ENCODE assay signal across 9 cellular contexts in the genomic region with DNA sequence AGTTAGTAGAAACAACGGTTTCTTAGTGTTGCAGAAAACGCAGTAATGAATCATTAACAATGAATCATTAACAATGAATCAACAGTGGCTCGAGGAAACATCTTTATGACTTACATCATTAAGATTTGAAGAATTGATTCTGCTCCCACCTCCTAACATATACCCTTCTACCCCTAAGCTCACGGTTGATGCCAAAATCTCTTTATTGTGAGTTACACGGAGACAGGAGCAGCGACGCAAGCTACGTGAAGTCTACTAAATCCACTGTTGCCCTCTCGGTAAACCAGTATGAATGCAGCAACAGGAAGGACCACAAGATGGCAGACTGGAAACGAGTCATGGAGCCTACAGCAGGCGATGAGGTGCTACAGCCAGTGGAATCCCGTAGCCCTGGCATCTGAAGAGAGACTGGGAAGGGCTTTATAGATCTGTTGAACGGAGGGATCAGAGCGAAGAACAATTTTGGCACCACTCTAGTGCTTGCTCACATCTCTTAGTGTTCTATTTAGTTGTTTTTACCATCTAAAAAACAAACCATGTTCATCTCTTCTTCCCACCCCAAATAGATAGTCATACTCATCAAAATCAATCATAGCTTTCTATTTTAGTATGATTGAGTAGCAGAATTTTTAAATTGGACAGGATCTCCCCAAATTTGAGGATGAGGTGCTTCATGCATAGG.
DNase-seq lines count a peak whose midpoint lies in the region; ATAC-seq and TF ChIP-seq lines count a peak whose summit lies in the region.
"Had no signal": no experiment of that assay in that cellular context is flagged by ENCODE, and none has a peak within 500 bp of the region (broad histone marks: within the 10 kb centered on the region; RNA-seq: fewer than 3 reads in every experiment).

No MANE protein-coding gene starts in this region.

- H3K36me3 ChIP-seq in HUES6 (ENCODE audit: control insufficient read depth, insufficient read depth, low read length) (no peaks in the 10 kb centered on the region), muscle layer of colon (ENCODE audit: insufficient read depth, low read length) (no peaks in the 10 kb centered on the region)

- H3K27ac Mint-ChIP-seq in activated CD8-positive, alpha-beta memory T cell treated with anti-CD3 and anti-CD28 coated beads, Interleukin-2, amount 10 ng/mL, durations not matched to agents 7 days and 5 days = no peak overlapping the region
- H3K27ac Mint-ChIP-seq: stimulated activated naive CD8-positive, alpha-beta T cell treated with anti-CD3 and anti-CD28 coated beads, Interleukin-15, Interleukin-2, amounts not matched to agents 100 ng/mL and 50 ng/mL, for 24 hours had no signal

- no peak overlapping the region for H3K9ac ChIP-seq in HUES6 (ENCODE audit: low read length)
- H3K9ac ChIP-seq in muscle layer of colon (ENCODE audit: low read length) = no peak overlapping the region

- DNase-seq in DMS153 treated with DMSO at 0.1 percent for 48 hours (lab: John Stamatoyannopoulos, UW; ENCODE audit: unreplicated experiment) = peak; percentile 79
- peak; percentile 40 to 78 for DNase-seq in NOMO-1 (lab: John Stamatoyannopoulos, UW; ENCODE audit: unreplicated experiment in 2 of 2)
- peak; percentile 90 for DNase-seq in activated CD8-positive, alpha-beta memory T cell treated with anti-CD3 and anti-CD28 coated beads, Interleukin-2, amount 10 ng/mL, durations not matched to agents 7 days and 5 days
- DNase-seq in epithelial cell of esophagus (ENCODE audit: low read depth) = peak; percentile 75
- DNase-seq in stimulated activated CD8-positive, alpha-beta memory T cell treated with anti-CD3 and anti-CD28 coated beads, Interleukin-4, amount 100 ng/mL, for 48 hours = peak; percentile 75

- H3K9me3 ChIP-seq in HUES6 (ENCODE audit: control insufficient read depth, insufficient read depth, low read depth, low read length) (no peaks in the 10 kb centered on the region), muscle layer of colon (ENCODE audit: low read length) (no peaks in the 10 kb centered on the region)

- no peaks in the 10 kb centered on the region for H3K27me3 Mint-ChIP-seq in activated CD8-positive, alpha-beta memory T cell treated with anti-CD3 and anti-CD28 coated beads, Interleukin-2, amount 10 ng/mL, durations not matched to agents 7 days and 5 days

- H3K4me3 ChIP-seq in HUES6 (ENCODE audit: low read depth, low read length) (peak overlapping the region; percentile 24; the same call in 1 of the 2 replicates), epithelial cell of esophagus (ENCODE audit: low read length) (peak overlapping the region; percentile 25), muscle layer of colon (ENCODE audit: low read depth in 1 of 2, low read length in 2 of 2) (peak overlapping the region; percentile 18 to 49)

- CTCF ChIA-PET in activated CD8-positive, alpha-beta memory T cell treated with anti-CD3 and anti-CD28 coated beads, Interleukin-2, amount 10 ng/mL, durations not matched to agents 7 days and 5 days (lab: Charles Lee) = interaction anchor here (0.7 to 6.2 kb wide), 28 partner anchors 9 to 552 kb away, joined by 3 to 153 read pairs (median 4); a partner anchor contains a TSS

- H3K4me1 ChIP-seq in HUES6 (ENCODE audit: control insufficient read depth, insufficient read depth, low read length) (no peaks in the 10 kb centered on the region), muscle layer of colon (ENCODE audit: insufficient read depth, low read length) (peaks cover 4% of the 10 kb centered on the region)

- H3K9me3 Mint-ChIP-seq in activated CD8-positive, alpha-beta memory T cell treated with anti-CD3 and anti-CD28 coated beads, Interleukin-2, amount 10 ng/mL, durations not matched to agents 7 days and 5 days (ENCODE audit: low read depth) = no peaks in the 10 kb centered on the region
- H3K9me3 Mint-ChIP-seq: stimulated activated naive CD8-positive, alpha-beta T cell treated with anti-CD3 and anti-CD28 coated beads, Interleukin-15, Interleukin-2, amounts not matched to agents 100 ng/mL and 50 ng/mL, for 24 hours had no signal

- ATAC-seq in GM21529 (IDR thresholded peaks at IDR 0.05; ENCODE audit: unreplicated experiment) = peak; percentile 99
- peak; percentile 96 for ATAC-seq in activated CD8-positive, alpha-beta memory T cell treated with anti-CD3 and anti-CD28 coated beads, Interleukin-2, amount 10 ng/mL, durations not matched to agents 7 days and 5 days

- peaks cover 33% of the 10 kb centered on the region for H3K4me1 Mint-ChIP-seq in activated CD8-positive, alpha-beta memory T cell treated with anti-CD3 and anti-CD28 coated beads, Interleukin-2, amount 10 ng/mL, durations not matched to agents 7 days and 5 days

- H3K27me3 ChIP-seq in HUES6 (ENCODE audit: control insufficient read depth, insufficient read depth, low read length) (no peaks in the 10 kb centered on the region), muscle layer of colon (ENCODE audit: control insufficient read depth in 1 of 2, insufficient read depth in 2 of 2, low read length in 2 of 2) (no peaks in the 10 kb centered on the region)

- H3K4me3 Mint-ChIP-seq in activated CD8-positive, alpha-beta memory T cell treated with anti-CD3 and anti-CD28 coated beads, Interleukin-2, amount 10 ng/mL, durations not matched to agents 7 days and 5 days = no peak overlapping the region

- H3K27ac ChIP-seq in HUES6 (ENCODE audit: low read depth, low read length) (no peak overlapping the region), muscle layer of colon (ENCODE audit: low read depth, low read length) (no peak overlapping the region)

- TF ChIP-seq CTCF in epithelial cell of esophagus (IDR thresholded peaks at IDR 0.05; ENCODE audit: insufficient read depth, low read depth, low read length, missing control alignments) = peak; percentile 97

- H3K36me3 Mint-ChIP-seq in activated CD8-positive, alpha-beta memory T cell treated with anti-CD3 and anti-CD28 coated beads, Interleukin-2, amount 10 ng/mL, durations not matched to agents 7 days and 5 days = peaks cover 19% of the 10 kb centered on the region
